1 cellular context compared by ENCODE assay signal in the genomic region with DNA sequence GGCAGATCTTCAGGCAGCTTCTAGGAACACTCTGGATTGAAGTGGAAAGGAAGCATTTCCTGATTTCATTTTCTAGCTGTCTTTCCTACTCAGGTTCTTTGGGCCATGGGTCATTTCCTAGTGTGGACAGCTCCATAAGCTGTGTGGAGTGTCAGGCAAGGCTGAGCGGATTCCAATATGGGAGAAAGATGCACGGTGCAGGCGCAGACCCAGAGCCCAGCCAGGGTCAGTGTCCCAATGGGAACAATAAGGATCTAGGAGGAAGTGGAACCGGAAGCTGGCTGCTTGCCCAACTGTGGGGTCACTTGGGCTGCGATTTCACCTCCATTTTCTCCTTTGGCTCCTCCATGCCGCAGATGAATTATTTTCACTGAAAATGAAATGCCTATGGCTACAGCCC.
TF ChIP-seq lines count a peak whose summit lies in the region.

No MANE protein-coding gene starts in this region.

TF ChIP-seq in K562, 482 proteins besides CTCF, POLR2A, EP300 and RAD21 (continued from another document):
- TF ChIP-seq, protein P1, sequence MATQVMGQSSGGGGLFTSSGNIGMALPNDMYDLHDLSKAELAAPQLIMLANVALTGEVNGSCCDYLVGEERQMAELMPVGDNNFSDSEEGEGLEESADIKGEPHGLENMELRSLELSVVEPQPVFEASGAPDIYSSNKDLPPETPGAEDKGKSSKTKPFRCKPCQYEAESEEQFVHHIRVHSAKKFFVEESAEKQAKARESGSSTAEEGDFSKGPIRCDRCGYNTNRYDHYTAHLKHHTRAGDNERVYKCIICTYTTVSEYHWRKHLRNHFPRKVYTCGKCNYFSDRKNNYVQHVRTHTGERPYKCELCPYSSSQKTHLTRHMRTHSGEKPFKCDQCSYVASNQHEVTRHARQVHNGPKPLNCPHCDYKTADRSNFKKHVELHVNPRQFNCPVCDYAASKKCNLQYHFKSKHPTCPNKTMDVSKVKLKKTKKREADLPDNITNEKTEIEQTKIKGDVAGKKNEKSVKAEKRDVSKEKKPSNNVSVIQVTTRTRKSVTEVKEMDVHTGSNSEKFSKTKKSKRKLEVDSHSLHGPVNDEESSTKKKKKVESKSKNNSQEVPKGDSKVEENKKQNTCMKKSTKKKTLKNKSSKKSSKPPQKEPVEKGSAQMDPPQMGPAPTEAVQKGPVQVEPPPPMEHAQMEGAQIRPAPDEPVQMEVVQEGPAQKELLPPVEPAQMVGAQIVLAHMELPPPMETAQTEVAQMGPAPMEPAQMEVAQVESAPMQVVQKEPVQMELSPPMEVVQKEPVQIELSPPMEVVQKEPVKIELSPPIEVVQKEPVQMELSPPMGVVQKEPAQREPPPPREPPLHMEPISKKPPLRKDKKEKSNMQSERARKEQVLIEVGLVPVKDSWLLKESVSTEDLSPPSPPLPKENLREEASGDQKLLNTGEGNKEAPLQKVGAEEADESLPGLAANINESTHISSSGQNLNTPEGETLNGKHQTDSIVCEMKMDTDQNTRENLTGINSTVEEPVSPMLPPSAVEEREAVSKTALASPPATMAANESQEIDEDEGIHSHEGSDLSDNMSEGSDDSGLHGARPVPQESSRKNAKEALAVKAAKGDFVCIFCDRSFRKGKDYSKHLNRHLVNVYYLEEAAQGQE (CRISPR knock-in tag; IDR thresholded peaks at IDR 0.05; ENCODE audit: low read depth) = no peak
- no peak for TF ChIP-seq MEF2D (tag; conservative IDR thresholded peaks at IDR 0.05; ENCODE audit: low read depth)
- TF ChIP-seq, protein P2, sequence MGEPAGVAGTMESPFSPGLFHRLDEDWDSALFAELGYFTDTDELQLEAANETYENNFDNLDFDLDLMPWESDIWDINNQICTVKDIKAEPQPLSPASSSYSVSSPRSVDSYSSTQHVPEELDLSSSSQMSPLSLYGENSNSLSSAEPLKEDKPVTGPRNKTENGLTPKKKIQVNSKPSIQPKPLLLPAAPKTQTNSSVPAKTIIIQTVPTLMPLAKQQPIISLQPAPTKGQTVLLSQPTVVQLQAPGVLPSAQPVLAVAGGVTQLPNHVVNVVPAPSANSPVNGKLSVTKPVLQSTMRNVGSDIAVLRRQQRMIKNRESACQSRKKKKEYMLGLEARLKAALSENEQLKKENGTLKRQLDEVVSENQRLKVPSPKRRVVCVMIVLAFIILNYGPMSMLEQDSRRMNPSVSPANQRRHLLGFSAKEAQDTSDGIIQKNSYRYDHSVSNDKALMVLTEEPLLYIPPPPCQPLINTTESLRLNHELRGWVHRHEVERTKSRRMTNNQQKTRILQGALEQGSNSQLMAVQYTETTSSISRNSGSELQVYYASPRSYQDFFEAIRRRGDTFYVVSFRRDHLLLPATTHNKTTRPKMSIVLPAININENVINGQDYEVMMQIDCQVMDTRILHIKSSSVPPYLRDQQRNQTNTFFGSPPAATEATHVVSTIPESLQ (CRISPR knock-in tag; IDR thresholded peaks at IDR 0.05) = no peak
TF ChIP-seq in K562: peak in this region for 2.
